26 cellular contexts compared by ENCODE assay signal in the genomic region with DNA sequence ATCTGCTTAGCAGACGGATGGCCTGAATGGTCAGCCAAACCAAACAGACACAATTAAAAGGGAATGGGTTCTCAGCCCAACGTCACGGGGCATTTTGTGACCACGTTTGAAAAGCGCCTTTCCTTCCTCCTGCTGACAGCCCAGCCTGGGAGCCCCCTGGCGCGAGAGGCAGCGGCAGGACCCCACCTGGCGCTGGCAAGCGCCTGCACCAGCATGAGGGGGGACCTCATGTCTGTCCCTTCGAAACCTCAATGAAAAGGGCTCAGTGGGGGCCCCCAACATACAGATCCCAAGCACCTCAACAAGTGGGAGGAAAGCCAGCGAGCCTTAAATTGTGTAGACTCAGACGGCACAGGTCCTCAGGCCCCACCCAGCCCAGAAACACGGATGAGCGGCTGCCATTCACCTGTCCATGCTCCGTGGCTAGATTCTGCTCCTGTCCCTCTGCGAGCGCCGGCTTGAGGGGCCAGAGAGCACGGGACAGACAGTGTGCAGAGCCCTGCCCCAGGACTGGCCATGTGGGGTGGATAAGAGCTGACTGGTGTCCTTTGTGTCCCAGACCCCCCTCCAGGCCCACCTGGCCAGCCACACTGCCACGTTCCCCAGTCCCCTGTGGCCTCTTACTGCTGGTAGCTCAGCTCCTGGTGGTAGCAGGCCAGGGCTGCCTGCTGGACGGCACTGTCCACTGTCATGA.
"Had no signal": no experiment of that assay in that cellular context is flagged by ENCODE, and none has a peak within 500 bp of the region (broad histone marks: within the 10 kb centered on the region; RNA-seq: fewer than 3 reads in every experiment).

No MANE protein-coding gene starts in this region.

- H3K27ac ChIP-seq: breast epithelium, esophagus muscularis mucosa, foreskin keratinocyte, heart left ventricle, left lung, ovary, psoas muscle, suprapubic skin, tibial artery, upper lobe of right lung had no signal

- H3K4me1 Mint-ChIP-seq: central memory CD8-positive, alpha-beta T cell; nephron progenitor cell; T-cell had no signal

- H3K27me3 ChIP-seq: breast epithelium, esophagus muscularis mucosa, foreskin keratinocyte, heart left ventricle, left lung, ovary, suprapubic skin, tibial artery, upper lobe of right lung had no signal

- H3K27me3 Mint-ChIP-seq: central memory CD8-positive, alpha-beta T cell; T-cell had no signal

- H3K4me1 ChIP-seq: breast epithelium, esophagus muscularis mucosa, heart left ventricle, left lung, psoas muscle, tibial artery, upper lobe of right lung had no signal

- ATAC-seq: activated naive CD4-positive, alpha-beta T cell treated with anti-CD3 and anti-CD28 coated beads, Interleukin-2, amount 50 U/mL, for 72 hours; heart left ventricle; left lung; mucosa of descending colon; T-cell; upper lobe of right lung had no signal

- H3K4me3 ChIP-seq: breast epithelium, esophagus muscularis mucosa, heart left ventricle, left lung, mucosa of descending colon, ovary, psoas muscle, smooth muscle cell, suprapubic skin, tibial artery, upper lobe of right lung had no signal

- H3K9me3 Mint-ChIP-seq: activated naive CD4-positive, alpha-beta T cell treated with anti-CD3 and anti-CD28 coated beads, Interleukin-2, amount 50 U/mL, for 72 hours; central memory CD8-positive, alpha-beta T cell; nephron progenitor cell; T-cell had no signal

- H3K4me2 ChIP-seq: smooth muscle cell had no signal

- DNase-seq: activated CD4-positive, alpha-beta T cell treated with anti-CD3 and anti-CD28 coated beads for 4 hours; activated CD4-positive, alpha-beta T cell treated with anti-CD3 and anti-CD28 coated beads, Interleukin-2, amount 50 U/mL, for 4 hours; activated CD8-positive, alpha-beta memory T cell treated with anti-CD3 and anti-CD28 coated beads for 24 hours; dermis blood vessel endothelial cell; effector CD4-positive, alpha-beta T cell; hypothalamus; mucosa of descending colon; nephron progenitor cell; psoas muscle; stimulated activated CD4-positive, alpha-beta T cell treated with anti-CD3 and anti-CD28 coated beads, Interleukin-1b, Interleukin-23, amount 100 ng/mL, for 48 hours; stimulated activated CD4-positive, alpha-beta T cell treated with anti-CD3 and anti-CD28 coated beads, Interleukin-4, amount 100 ng/mL, for 4 hours; stimulated activated CD8-positive, alpha-beta memory T cell treated with anti-CD3 and anti-CD28 coated beads, Interleukin-4, amount 100 ng/mL, for 48 hours; stimulated activated naive CD4-positive, alpha-beta T cell; T-cell; upper lobe of right lung had no signal

- H3K36me3 ChIP-seq: breast epithelium, left lung, ovary, upper lobe of right lung had no signal

- H3K36me3 Mint-ChIP-seq: activated naive CD4-positive, alpha-beta T cell treated with anti-CD3 and anti-CD28 coated beads, Interleukin-2, amount 50 U/mL, for 72 hours; T-cell had no signal

- H3K4me3 Mint-ChIP-seq: central memory CD8-positive, alpha-beta T cell; nephron progenitor cell; T-cell had no signal

- H3K27ac Mint-ChIP-seq: nephron progenitor cell, T-cell had no signal
